28 cellular contexts compared by ENCODE assay signal in the genomic region with DNA sequence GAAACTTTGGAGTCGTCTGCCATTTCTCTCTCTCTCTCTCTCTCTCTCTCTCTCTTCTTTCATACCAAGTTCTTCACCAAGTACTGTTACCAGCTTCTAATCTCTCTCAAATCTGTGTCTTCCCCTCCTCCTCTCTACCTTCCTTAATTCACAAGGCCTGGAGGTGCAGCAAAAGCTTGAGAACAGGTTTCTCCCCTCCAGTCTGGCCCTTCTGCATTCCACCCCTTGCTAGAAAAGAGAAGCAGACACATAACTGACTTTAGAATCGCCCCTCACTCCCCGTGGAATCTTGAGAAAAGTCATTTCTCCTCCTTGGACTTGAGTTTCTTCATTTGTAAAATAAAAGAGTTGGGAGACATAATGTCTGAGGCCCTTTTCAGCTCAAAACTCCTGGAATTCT. TPM values are rescaled to one million over a fixed set of nuclear protein-coding genes. Genes with fewer than 3 reads are reported as not detected.
"Had no signal": no experiment of that assay in that cellular context is flagged by ENCODE, and none has a peak within 500 bp of the region (broad histone marks: within the 10 kb centered on the region; RNA-seq: fewer than 3 reads in every experiment).

No MANE protein-coding gene starts in this region.

- H3K27ac ChIP-seq: esophagus squamous epithelium, heart right ventricle, left lung, ovary, psoas muscle, skin epidermis, spleen, testis, tibial artery, upper lobe of right lung, uterus had no signal

- H3K4me1 ChIP-seq: esophagus squamous epithelium, heart right ventricle, left lung, psoas muscle, spleen, testis, tibial artery, upper lobe of right lung, uterus had no signal

- H3K36me3 ChIP-seq: esophagus squamous epithelium, heart right ventricle, left lung, ovary, spleen, tibial artery, upper lobe of right lung, uterus had no signal

- H3K4me3 ChIP-seq: esophagus squamous epithelium, heart right ventricle, left lung, ovary, psoas muscle, skin epidermis, spleen, testis, tibial artery, upper lobe of right lung, uterus had no signal

- DNase-seq: cortex of kidney; effector memory CD8-positive, alpha-beta T cell; erythroblast; esophagus squamous epithelium; foreskin melanocyte; glutamatergic neuron; heart right ventricle; hippocampal formation; left cardiac atrium; left lung; mesenchymal stem cell; naive thymus-derived CD8-positive, alpha-beta T cell; occipital lobe; ovary; posterior cingulate gyrus; psoas muscle; right cardiac atrium; spleen; stimulated activated CD4-positive, alpha-beta T cell treated with anti-CD3 and anti-CD28 coated beads, Interleukin-4, amount 100 ng/mL, for 4 hours; stimulated activated naive CD8-positive, alpha-beta T cell treated with anti-CD3 and anti-CD28 coated beads, Interleukin-15, Interleukin-2, amounts not matched to agents 100 U/mL and 50 U/mL, for 24 hours; substantia nigra; testis; tibial artery; upper lobe of right lung; uterus had no signal

- H3K9me3 ChIP-seq: esophagus squamous epithelium, left lung, ovary, psoas muscle, testis, tibial artery, upper lobe of right lung, uterus had no signal

- ATAC-seq: effector memory CD8-positive, alpha-beta T cell; heart right ventricle; left cardiac atrium; left lung; naive thymus-derived CD8-positive, alpha-beta T cell; psoas muscle; right cardiac atrium; stimulated activated memory B cell treated with anti-CD40 and anti-IgM and Interleukin-4, amounts not matched to agents 10 μg/mL and 1 μg/mL and 100 μg/mL, for 72 hours; stimulated activated naive CD8-positive, alpha-beta T cell treated with anti-CD3 and anti-CD28 coated beads, Interleukin-15, Interleukin-2, amounts not matched to agents 100 U/mL and 50 U/mL, for 24 hours; upper lobe of right lung had no signal

- H3K27me3 ChIP-seq: ovary, testis, tibial artery, uterus had no signal

RNA-seq across cellular contexts. Expression of a gene that starts 20.5 kb away (rescaled TPM):
- polyA plus RNA-seq: heart right ventricle, right cardiac atrium, spleen had no signal

RNA-seq across cellular contexts. Expression of a gene that starts 55.7 kb away (rescaled TPM):
- polyA plus RNA-seq: neural cell had no signal
